Comparison of ENCODE assay signal across 31 cellular contexts in genomic region chr19:55471266-55471665, GRCh38. TPM values are rescaled to one million over a fixed set of nuclear protein-coding genes. Genes with fewer than 3 reads are reported as not detected.
"Had no signal": no experiment of that assay in that cellular context is flagged by ENCODE, and none has a peak within 500 bp of the region (broad histone marks: within the 10 kb centered on the region; RNA-seq: fewer than 3 reads in every experiment).

No MANE protein-coding gene starts in this region.

- H2AFZ ChIP-seq: parathyroid adenoma had no signal

- H3K9me3 Mint-ChIP-seq: activated B cell treated with CpG ODN at 0.5 μM for 24 hours; activated naive CD4-positive, alpha-beta T cell treated with anti-CD3 and anti-CD28 coated beads, Interleukin-2, amount 50 U/mL, for 72 hours; activated T-helper 2 cell treated with anti-CD3 and anti-CD28 coated beads, Interferon-gamma antibody, Interleukin-2, Interleukin-4, amounts not matched to agents 10 μg/mL and 5 μg/mL and 100 μg/mL, durations not matched to agents 14 hours and 24 hours and 36 hours; central memory CD8-positive, alpha-beta T cell; stimulated activated naive B cell treated with anti-CD40 and anti-IgM and Interleukin-4, amounts not matched to agents 10 μg/mL and 1 μg/mL and 100 μg/mL, for 72 hours; T-helper 2 cell treated with Interferon-gamma antibody and Interleukin-4, amounts not matched to agents 5 μg/mL and 100 μg/mL, for 36 hours had no signal

- H3K9me3 ChIP-seq: esophagus muscularis mucosa, heart right ventricle, left lung, lower lobe of right lung, right atrium auricular region, stomach, tibial nerve had no signal

- H3K36me3 Mint-ChIP-seq: activated CD8-positive, alpha-beta memory T cell treated with anti-CD3 and anti-CD28 coated beads, Interleukin-2, amount 10 ng/mL, durations not matched to agents 7 days and 5 days; activated naive CD4-positive, alpha-beta T cell treated with anti-CD3 and anti-CD28 coated beads, Interleukin-2, amount 50 U/mL, for 72 hours; stimulated activated naive B cell treated with anti-CD40 and anti-IgM and Interleukin-4, amounts not matched to agents 10 μg/mL and 1 μg/mL and 100 μg/mL, for 72 hours had no signal

- H3K36me3 ChIP-seq: esophagus muscularis mucosa, heart right ventricle, left lung, lower lobe of right lung, right atrium auricular region, stomach, tibial nerve had no signal

- H3K27ac ChIP-seq: esophagus muscularis mucosa, foreskin keratinocyte, heart right ventricle, left lung, lower lobe of right lung, parathyroid adenoma, right atrium auricular region, stomach, tibial nerve had no signal

- H3K9ac ChIP-seq: parathyroid adenoma had no signal

- H3K27me3 Mint-ChIP-seq: activated B cell treated with CpG ODN at 0.5 μM for 24 hours; activated CD8-positive, alpha-beta memory T cell treated with anti-CD3 and anti-CD28 coated beads, Interleukin-2, amount 10 ng/mL, durations not matched to agents 7 days and 5 days; central memory CD8-positive, alpha-beta T cell; stimulated activated naive B cell treated with anti-CD40 and anti-IgM and Interleukin-4, amounts not matched to agents 10 μg/mL and 1 μg/mL and 100 μg/mL, for 72 hours had no signal

- H3K4me3 Mint-ChIP-seq: activated B cell treated with CpG ODN at 0.5 μM for 24 hours; activated CD8-positive, alpha-beta memory T cell treated with anti-CD3 and anti-CD28 coated beads, Interleukin-2, amount 10 ng/mL, durations not matched to agents 7 days and 5 days; activated CD8-positive, alpha-beta T cell treated with anti-CD3 and anti-CD28 coated beads, Interleukin-2, amount 10 ng/mL, durations not matched to agents 7 days and 5 days; central memory CD8-positive, alpha-beta T cell; stimulated activated naive B cell treated with anti-CD40 and anti-IgM and Interleukin-4, amounts not matched to agents 10 μg/mL and 1 μg/mL and 100 μg/mL, for 72 hours; T-helper 2 cell treated with Interferon-gamma antibody and Interleukin-4, amounts not matched to agents 5 μg/mL and 100 μg/mL, for 36 hours had no signal

- DNase-seq: activated B cell treated with CpG ODN at 0.5 μM for 24 hours; activated CD4-positive, alpha-beta T cell treated with anti-CD3 and anti-CD28 coated beads, Interleukin-2, amount 50 U/mL, for 1 hour; activated CD8-positive, alpha-beta memory T cell treated with anti-CD3 and anti-CD28 coated beads, Interleukin-2, amount 10 ng/mL, durations not matched to agents 7 days and 5 days; activated CD8-positive, alpha-beta T cell treated with anti-CD3 and anti-CD28 coated beads, Interleukin-2, amount 10 ng/mL, durations not matched to agents 7 days and 5 days; activated naive CD4-positive, alpha-beta T cell; activated T-cell treated with anti-CD3 and anti-CD28 coated beads, Interleukin-2, amount 50 U/mL, for 48 hours; dermis blood vessel endothelial cell; effector CD4-positive, alpha-beta T cell; foreskin keratinocyte; heart right ventricle; lower lobe of right lung; mesendoderm; occipital lobe; stimulated activated CD4-positive, alpha-beta T cell treated with anti-CD3 and anti-CD28 coated beads, Interleukin-15, amount 100 ng/mL, for 24 hours; stimulated activated CD4-positive, alpha-beta T cell treated with anti-CD3 and anti-CD28 coated beads, Interleukin-2, amount 100 ng/mL, for 24 hours; stimulated activated naive B cell treated with anti-CD40 and anti-IgM and Interleukin-4, amounts not matched to agents 10 μg/mL and 1 μg/mL and 100 μg/mL, for 72 hours; stomach had no signal

- H3K4me3 ChIP-seq: esophagus muscularis mucosa, heart right ventricle, left lung, lower lobe of right lung, right atrium auricular region, stomach, tibial nerve had no signal

- ATAC-seq: activated CD8-positive, alpha-beta memory T cell treated with anti-CD3 and anti-CD28 coated beads, Interleukin-2, amount 10 ng/mL, durations not matched to agents 7 days and 5 days; activated CD8-positive, alpha-beta T cell treated with anti-CD3 and anti-CD28 coated beads, Interleukin-2, amount 10 ng/mL, durations not matched to agents 7 days and 5 days; activated naive CD4-positive, alpha-beta T cell treated with anti-CD3 and anti-CD28 coated beads, Interleukin-2, amount 50 U/mL, for 72 hours; foreskin keratinocyte; heart right ventricle; left lung; lower lobe of right lung; stimulated activated naive B cell treated with anti-CD40 and anti-IgM and Interleukin-4, amounts not matched to agents 10 μg/mL and 1 μg/mL and 100 μg/mL, for 72 hours had no signal

- H3K27ac Mint-ChIP-seq: activated B cell treated with CpG ODN at 0.5 μM for 24 hours; activated CD8-positive, alpha-beta memory T cell treated with anti-CD3 and anti-CD28 coated beads, Interleukin-2, amount 10 ng/mL, durations not matched to agents 7 days and 5 days; activated CD8-positive, alpha-beta T cell treated with anti-CD3 and anti-CD28 coated beads, Interleukin-2, amount 10 ng/mL, durations not matched to agents 7 days and 5 days; activated naive CD4-positive, alpha-beta T cell treated with anti-CD3 and anti-CD28 coated beads, Interleukin-2, amount 50 U/mL, for 72 hours; activated T-helper 2 cell treated with anti-CD3 and anti-CD28 coated beads, Interferon-gamma antibody, Interleukin-2, Interleukin-4, amounts not matched to agents 10 μg/mL and 5 μg/mL and 100 μg/mL, durations not matched to agents 14 hours and 24 hours and 36 hours; stimulated activated naive B cell treated with anti-CD40 and anti-IgM and Interleukin-4, amounts not matched to agents 10 μg/mL and 1 μg/mL and 100 μg/mL, for 72 hours; T-helper 2 cell treated with Interferon-gamma antibody and Interleukin-4, amounts not matched to agents 5 μg/mL and 100 μg/mL, for 36 hours had no signal

- H3K27me3 ChIP-seq: esophagus muscularis mucosa, foreskin keratinocyte, heart right ventricle, left lung, right atrium auricular region, stomach, tibial nerve had no signal

RNA-seq across cellular contexts. Expression of gene C19orf85, which starts 6.7 kb away (rescaled TPM):
- total RNA-seq: activated B cell treated with CpG ODN at 0.5 μM for 24 hours; activated CD8-positive, alpha-beta memory T cell treated with anti-CD3 and anti-CD28 coated beads, Interleukin-2, amount 10 ng/mL, durations not matched to agents 7 days and 5 days; activated CD8-positive, alpha-beta T cell treated with anti-CD3 and anti-CD28 coated beads, Interleukin-2, amount 10 ng/mL, durations not matched to agents 7 days and 5 days; activated naive CD4-positive, alpha-beta T cell treated with anti-CD3 and anti-CD28 coated beads, Interleukin-2, amount 50 U/mL, for 72 hours; activated T-helper 2 cell treated with anti-CD3 and anti-CD28 coated beads, Interferon-gamma antibody, Interleukin-2, Interleukin-4, amounts not matched to agents 10 μg/mL and 5 μg/mL and 100 μg/mL, durations not matched to agents 14 hours and 24 hours and 36 hours; bronchial epithelial cell; dermis blood vessel endothelial cell; esophagus muscularis mucosa; foreskin keratinocyte; heart right ventricle; left lung; lower lobe of right lung; mucosa of gallbladder; occipital lobe; pulmonary artery endothelial cell; right atrium auricular region; stomach; temporal lobe; tibial nerve; ureter had no signal
- polyA plus RNA-seq: foreskin keratinocyte, heart right ventricle had no signal

RNA-seq across cellular contexts. Expression of gene SSC5D, which starts 17.0 kb away (rescaled TPM):
- total RNA-seq: foreskin keratinocyte had no signal
